ENCODE assay signal across 1 cellular context in genomic region chr12:31324845-31325523, GRCh38.
TF ChIP-seq lines count a peak whose summit lies in the region.

No MANE protein-coding gene starts in this region.

TF ChIP-seq in GM12878, 131 proteins besides CTCF, POLR2A, EP300 and RAD21 (continued from another document and continues in another):
- TF ChIP-seq, protein P1, sequence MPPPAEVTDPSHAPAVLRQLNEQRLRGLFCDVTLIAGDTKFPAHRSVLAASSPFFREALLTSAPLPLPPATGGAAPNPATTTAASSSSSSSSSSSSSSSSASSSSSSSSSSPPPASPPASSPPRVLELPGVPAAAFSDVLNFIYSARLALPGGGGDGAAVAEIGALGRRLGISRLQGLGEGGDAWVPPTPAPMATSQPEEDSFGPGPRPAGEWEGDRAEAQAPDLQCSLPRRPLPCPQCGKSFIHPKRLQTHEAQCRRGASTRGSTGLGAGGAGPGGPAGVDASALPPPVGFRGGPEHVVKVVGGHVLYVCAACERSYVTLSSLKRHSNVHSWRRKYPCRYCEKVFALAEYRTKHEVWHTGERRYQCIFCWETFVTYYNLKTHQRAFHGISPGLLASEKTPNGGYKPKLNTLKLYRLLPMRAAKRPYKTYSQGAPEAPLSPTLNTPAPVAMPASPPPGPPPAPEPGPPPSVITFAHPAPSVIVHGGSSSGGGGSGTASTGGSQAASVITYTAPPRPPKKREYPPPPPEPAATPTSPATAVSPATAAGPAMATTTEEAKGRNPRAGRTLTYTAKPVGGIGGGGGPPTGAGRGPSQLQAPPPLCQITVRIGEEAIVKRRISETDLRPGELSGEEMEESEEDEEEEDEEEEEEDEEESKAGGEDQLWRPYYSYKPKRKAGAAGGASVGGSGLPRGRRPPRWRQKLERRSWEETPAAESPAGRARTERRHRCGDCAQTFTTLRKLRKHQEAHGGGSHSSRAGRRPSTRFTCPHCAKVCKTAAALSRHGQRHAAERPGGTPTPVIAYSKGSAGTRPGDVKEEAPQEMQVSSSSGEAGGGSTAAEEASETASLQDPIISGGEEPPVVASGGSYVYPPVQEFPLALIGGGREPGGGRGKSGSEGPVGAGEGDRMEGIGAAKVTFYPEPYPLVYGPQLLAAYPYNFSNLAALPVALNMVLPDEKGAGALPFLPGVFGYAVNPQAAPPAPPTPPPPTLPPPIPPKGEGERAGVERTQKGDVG (CRISPR knock-in tag; IDR thresholded peaks at IDR 0.05): no peak
- TF ChIP-seq SREBF1 (IDR thresholded peaks at IDR 0.05; ENCODE audit: low read length) (no peak), CHD1 (IDR thresholded peaks at IDR 0.05; ENCODE audit: low read depth, low read length) (no peak), CREB1 (IDR thresholded peaks at IDR 0.05; ENCODE audit: low read depth) (no peak), PRDM15 (CRISPR knock-in tag; IDR thresholded peaks at IDR 0.05) (no peak), ZNF384 (IDR thresholded peaks at IDR 0.05; ENCODE audit: borderline replicate concordance, low read depth, low read length) (no peak), KDM1A (IDR thresholded peaks at IDR 0.05; ENCODE audit: borderline replicate concordance) (no peak), MYB (IDR thresholded peaks at IDR 0.05; ENCODE audit: borderline replicate concordance, low read depth, low read length) (no peak), ESRRA (IDR thresholded peaks at IDR 0.05; ENCODE audit: low read length) (no peak), STAT3 (IDR thresholded peaks at IDR 0.05; ENCODE audit: low read depth, low read length) (no peak), ZSCAN29 (IDR thresholded peaks at IDR 0.05) (no peak), POLR2AphosphoS2 (IDR thresholded peaks at IDR 0.05; ENCODE audit: low read depth, low read length) (no peak), ETV6 (conservative IDR thresholded peaks at IDR 0.05 in 1 of 2, IDR thresholded peaks at IDR 0.05 in 1 of 2; ENCODE audit: borderline replicate concordance in 1 of 2, low read depth in 1 of 2) (no peak), NBN (IDR thresholded peaks at IDR 0.05) (no peak; the same call in 1 of the 2 replicates), BRCA1 (IDR thresholded peaks at IDR 0.05; ENCODE audit: low read depth, low read length) (no peak), SPI1 (IDR thresholded peaks at IDR 0.05; ENCODE audit: borderline replicate concordance, insufficient read depth, low read depth, low read length) (no peak), SRF (IDR thresholded peaks at IDR 0.05; ENCODE audit: low read depth in 2 of 2, low read length in 2 of 2) (no peak), POU2F2 (IDR thresholded peaks at IDR 0.05; ENCODE audit: borderline replicate concordance, low read depth, low read length) (no peak), CREM (IDR thresholded peaks at IDR 0.05; ENCODE audit: low read depth) (peak; percentile 16; the same call in 1 of the 2 replicates), GABPA (IDR thresholded peaks at IDR 0.05; ENCODE audit: low read depth) (no peak), YY1 (IDR thresholded peaks at IDR 0.05; ENCODE audit: low read depth, low read length) (no peak), SIN3A (IDR thresholded peaks at IDR 0.05; ENCODE audit: low read depth, low read length) (0 out of 2 replicates have a peak, but pooled peaks have one; percentile 50), USF2 (IDR thresholded peaks at IDR 0.05; ENCODE audit: borderline replicate concordance, low read depth, low read length) (no peak), BMI1 (IDR thresholded peaks at IDR 0.05; ENCODE audit: borderline replicate concordance) (no peak), PAX8 (IDR thresholded peaks at IDR 0.05) (no peak), PBX3 (IDR thresholded peaks at IDR 0.05; ENCODE audit: insufficient replicate concordance, low read depth, low read length) (no peak), CHD2 (IDR thresholded peaks at IDR 0.05; ENCODE audit: borderline replicate concordance, low read depth, low read length) (no peak), KLF5 (IDR thresholded peaks at IDR 0.05; ENCODE audit: partially characterized antibody) (no peak), BACH1 (IDR thresholded peaks at IDR 0.05; ENCODE audit: borderline replicate concordance) (no peak), TARDBP (IDR thresholded peaks at IDR 0.05; ENCODE audit: borderline replicate concordance) (0 out of 2 replicates have a peak, but pooled peaks have one; percentile 28), SIX5 (IDR thresholded peaks at IDR 0.05; ENCODE audit: low read depth, low read length, severe bottlenecking) (no peak), USF1 (IDR thresholded peaks at IDR 0.05; ENCODE audit: borderline replicate concordance, extremely low read length, insufficient read depth, low read depth, low read length) (peak; percentile 15), BCLAF1 (IDR thresholded peaks at IDR 0.05) (no peak), FOXM1 (IDR thresholded peaks at IDR 0.05; ENCODE audit: low read depth, low read length) (no peak), CHD4 (IDR thresholded peaks at IDR 0.05) (no peak), BCL3 (IDR thresholded peaks at IDR 0.05; ENCODE audit: borderline replicate concordance, insufficient read depth, low read depth, low read length, poor library complexity, severe bottlenecking) (no peak), FOS (IDR thresholded peaks at IDR 0.05; ENCODE audit: borderline replicate concordance, extremely low read depth, insufficient read length) (no peak), PKNOX1 (IDR thresholded peaks at IDR 0.05) (no peak), DPF2 (IDR thresholded peaks at IDR 0.05) (peak; percentile 53)
- TF ChIP-seq, protein P2, sequence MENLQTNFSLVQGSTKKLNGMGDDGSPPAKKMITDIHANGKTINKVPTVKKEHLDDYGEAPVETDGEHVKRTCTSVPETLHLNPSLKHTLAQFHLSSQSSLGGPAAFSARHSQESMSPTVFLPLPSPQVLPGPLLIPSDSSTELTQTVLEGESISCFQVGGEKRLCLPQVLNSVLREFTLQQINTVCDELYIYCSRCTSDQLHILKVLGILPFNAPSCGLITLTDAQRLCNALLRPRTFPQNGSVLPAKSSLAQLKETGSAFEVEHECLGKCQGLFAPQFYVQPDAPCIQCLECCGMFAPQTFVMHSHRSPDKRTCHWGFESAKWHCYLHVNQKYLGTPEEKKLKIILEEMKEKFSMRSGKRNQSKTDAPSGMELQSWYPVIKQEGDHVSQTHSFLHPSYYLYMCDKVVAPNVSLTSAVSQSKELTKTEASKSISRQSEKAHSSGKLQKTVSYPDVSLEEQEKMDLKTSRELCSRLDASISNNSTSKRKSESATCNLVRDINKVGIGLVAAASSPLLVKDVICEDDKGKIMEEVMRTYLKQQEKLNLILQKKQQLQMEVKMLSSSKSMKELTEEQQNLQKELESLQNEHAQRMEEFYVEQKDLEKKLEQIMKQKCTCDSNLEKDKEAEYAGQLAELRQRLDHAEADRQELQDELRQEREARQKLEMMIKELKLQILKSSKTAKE (IDR thresholded peaks at IDR 0.05; ENCODE audit: low read depth, poor library complexity, severe bottlenecking): no peak
